In genomic region chr5:121695307-121695706, GRCh38 we compare ENCODE assay signal across 20 cellular contexts.
DNase-seq lines count a peak whose midpoint lies in the region; ATAC-seq and TF ChIP-seq lines count a peak whose summit lies in the region.
"Had no signal": no experiment of that assay in that cellular context is flagged by ENCODE, and none has a peak within 500 bp of the region (broad histone marks: within the 10 kb centered on the region; RNA-seq: fewer than 3 reads in every experiment).

No MANE protein-coding gene starts in this region.

- H3K4me2 ChIP-seq in DND-41 (ENCODE audit: insufficient read depth, low read length) = peak overlapping the region; percentile 60
- H3K4me2 ChIP-seq in HCT116 (ENCODE audit: low read length) = peak overlapping the region; percentile 12; the same call in 1 of the 2 replicates

- TF ChIP-seq CTCF in DND-41 (IDR thresholded peaks at IDR 0.05; ENCODE audit: borderline replicate concordance, extremely low read depth, low read length, poor library complexity, severe bottlenecking) (no peak), HCT116 (IDR thresholded peaks at IDR 0.05 in 2 of 3, conservative IDR thresholded peaks at IDR 0.05 in 1 of 3; ENCODE audit: borderline replicate concordance in 1 of 3, insufficient read depth in 1 of 3, low read depth in 2 of 3, low read length in 2 of 3) (no peak), nephron progenitor cell (IDR thresholded peaks at IDR 0.05) (no peak), upper lobe of right lung (IDR thresholded peaks at IDR 0.05) (no peak)

- no peak for TF ChIP-seq RAD21 in HCT116 (IDR thresholded peaks at IDR 0.05; ENCODE audit: low read depth)

- no peaks in the 10 kb centered on the region for H3K36me3 ChIP-seq in DND-41 (ENCODE audit: insufficient read depth, low read length)
- no peaks in the 10 kb centered on the region for H3K36me3 ChIP-seq in HCT116 (ENCODE audit: control insufficient read depth in 1 of 2, insufficient read depth in 2 of 2, low read length in 2 of 2)
- H3K36me3 ChIP-seq in upper lobe of right lung = no peaks in the 10 kb centered on the region

- RAD21 ChIA-PET in HCT116 (lab: Charles Lee; ENCODE audit: low non-redundant PET in 1 of 2, low total read pairs in 2 of 2, uncharacterized antibody in 2 of 2, unreplicated experiment in 2 of 2) = no interaction called here

- CTCF ChIA-PET in HCT116 (lab: Charles Lee) = no interaction called here

- peak overlapping the region; percentile 50 for H3K27ac ChIP-seq in DND-41 (ENCODE audit: low read length)
- H3K27ac ChIP-seq in HCT116 (ENCODE audit: low read depth, low read length) = no peak overlapping the region
- no peak overlapping the region for H3K27ac ChIP-seq in upper lobe of right lung
- H3K27ac ChIP-seq: RWPE1 had no signal

- H3K4me1 ChIP-seq in DND-41 (ENCODE audit: insufficient read depth, low read length) (peaks cover 12% of the 10 kb centered on the region), HCT116 (ENCODE audit: control insufficient read depth in 1 of 2, insufficient read depth in 2 of 2, low read length in 2 of 2) (no peaks in the 10 kb centered on the region), upper lobe of right lung (no peaks in the 10 kb centered on the region)

- intact Hi-C loops in HCT116 (cut with micrococcal nuclease) = no loop called here
- intact Hi-C loops in upper lobe of right lung (cut with DNase I) = no loop called here

- TF ChIP-seq POLR2A in HCT116 (IDR thresholded peaks at IDR 0.05; ENCODE audit: borderline replicate concordance, extremely low read depth, insufficient read depth, insufficient read length) = no peak

- H3K36me3 Mint-ChIP-seq in nephron progenitor cell (ENCODE audit: low read depth) = no peaks in the 10 kb centered on the region
- no peaks in the 10 kb centered on the region for H3K36me3 Mint-ChIP-seq in activated naive CD4-positive, alpha-beta T cell treated with anti-CD3 and anti-CD28 coated beads, Interleukin-2, amount 50 U/mL, for 72 hours

- POLR2A ChIA-PET in HCT116 (lab: Charles Lee) = no interaction called here

- no peak overlapping the region for H3K4me3 Mint-ChIP-seq in nephron progenitor cell
- H3K4me3 Mint-ChIP-seq: CD4-positive, alpha-beta T cell; dendritic cell treated with granulocyte-macrophage colony-stimulating factor and Interleukin-4, amounts not matched to agents 40 ng/mL and 50 ng/mL, for 4 days; GM23338 had no signal

- H3K79me2 ChIP-seq in DND-41 (ENCODE audit: insufficient read depth, low read length) (no peaks in the 10 kb centered on the region), HCT116 (ENCODE audit: insufficient read depth, low read length) (no peaks in the 10 kb centered on the region)

- H3K9me3 Mint-ChIP-seq in nephron progenitor cell = no peaks in the 10 kb centered on the region
- no peaks in the 10 kb centered on the region for H3K9me3 Mint-ChIP-seq in activated naive CD4-positive, alpha-beta T cell treated with anti-CD3 and anti-CD28 coated beads, Interleukin-2, amount 50 U/mL, for 72 hours
- H3K9me3 Mint-ChIP-seq: CD4-positive, alpha-beta T cell; GM23338 had no signal

- H3K9me3 ChIP-seq in DND-41 (ENCODE audit: insufficient read depth, low read length, severe bottlenecking) = no peaks in the 10 kb centered on the region
- H3K9me3 ChIP-seq in HCT116 (ENCODE audit: control insufficient read depth in 1 of 2, insufficient read depth in 1 of 2, low read depth in 1 of 2, low read length in 2 of 2) = no peaks in the 10 kb centered on the region
- no peaks in the 10 kb centered on the region for H3K9me3 ChIP-seq in upper lobe of right lung

- DNase-seq in DND-41 (no peak), HCT116 (ENCODE audit: low read depth, low spot score) (no peak), RPMI7951 (ENCODE audit: low read depth) (peak; percentile 16), nephron progenitor cell (no peak), upper lobe of right lung (no peak), cortex of kidney (lab: John Stamatoyannopoulos, UW) (no peak)
- DNase-seq in activated naive CD4-positive, alpha-beta T cell treated with anti-CD3 and anti-CD28 coated beads, Interleukin-2, amount 50 U/mL, for 72 hours (ENCODE audit: low spot score in 2 of 2) = no peak
- DNase-seq: activated CD4-positive, alpha-beta T cell treated with anti-CD3 and anti-CD28 coated beads, Interleukin-2, amount 50 U/mL, for 1 hour; activated gamma-delta T cell treated with Interleukin-2 at 50 U/mL for 16 hours; amniotic stem cell; CD4-positive, alpha-beta T cell; GF-D8; head of caudate nucleus; midbrain; NCI-H146; NCI-H510A had no signal

- peak overlapping the region; percentile 71 for H2AFZ ChIP-seq in DND-41 (ENCODE audit: low read depth, low read length)
- peak overlapping the region; percentile 70 for H2AFZ ChIP-seq in HCT116 (ENCODE audit: low read depth, low read length, poor library complexity, severe bottlenecking)

- H3K27me3 ChIP-seq in DND-41 (ENCODE audit: insufficient read depth, low read length, poor library complexity) = no peaks in the 10 kb centered on the region
- H3K27me3 ChIP-seq in HCT116 (ENCODE audit: insufficient read depth, low read length) = no peaks in the 10 kb centered on the region
- no peaks in the 10 kb centered on the region for H3K27me3 ChIP-seq in upper lobe of right lung

- H3K4me1 Mint-ChIP-seq in nephron progenitor cell = no peaks in the 10 kb centered on the region

- no peaks in the 10 kb centered on the region for H3K27me3 Mint-ChIP-seq in nephron progenitor cell (ENCODE audit: low read depth, poor library complexity)
- H3K27me3 Mint-ChIP-seq: CD4-positive, alpha-beta T cell; dendritic cell treated with granulocyte-macrophage colony-stimulating factor and Interleukin-4, amounts not matched to agents 40 ng/mL and 50 ng/mL, for 4 days had no signal

- peak overlapping the region; percentile 7 to 41; a peak in 3 of 4 replicates for H3K4me3 ChIP-seq in DND-41 (ENCODE audit: low read depth in 1 of 2, low read length in 2 of 2)
- no peak overlapping the region for H3K4me3 ChIP-seq in HCT116 (replicated peaks in 1 of 2; ENCODE audit: low read depth in 1 of 2, low read length in 2 of 2)
- no peak overlapping the region for H3K4me3 ChIP-seq in upper lobe of right lung
- H3K4me3 ChIP-seq: GM23338 had no signal

- peak overlapping the region; percentile 18; the same call in 1 of the 2 replicates for H3K9ac ChIP-seq in DND-41 (ENCODE audit: low read depth, low read length)
- no peak overlapping the region for H3K9ac ChIP-seq in HCT116 (ENCODE audit: low read length)

- H3K9me2 ChIP-seq in HCT116 (ENCODE audit: insufficient read depth) = no peaks in the 10 kb centered on the region

- BruUV-seq in HCT116 (replicated peaks; lab: Mats Ljungman, UMichigan) = no TSS peak

- no peaks in the 10 kb centered on the region for H4K20me1 ChIP-seq in DND-41 (ENCODE audit: insufficient read depth, low read length)
- no peaks in the 10 kb centered on the region for H4K20me1 ChIP-seq in HCT116 (ENCODE audit: insufficient read depth)

- ATAC-seq in DND-41 (ENCODE audit: insufficient read depth, low read depth) (peak; percentile 72; the same call in 2 of the 3 replicates), HCT116 (no peak), upper lobe of right lung (no peak), HG03095 (IDR thresholded peaks at IDR 0.05; ENCODE audit: unreplicated experiment) (no peak)
- ATAC-seq in activated naive CD4-positive, alpha-beta T cell treated with anti-CD3 and anti-CD28 coated beads, Interleukin-2, amount 50 U/mL, for 72 hours = no peak
- ATAC-seq: GM23338 had no signal

- H3K27ac Mint-ChIP-seq in nephron progenitor cell = peak overlapping the region; percentile 20
- H3K27ac Mint-ChIP-seq in activated naive CD4-positive, alpha-beta T cell treated with anti-CD3 and anti-CD28 coated beads, Interleukin-2, amount 50 U/mL, for 72 hours = no peak overlapping the region
- H3K27ac Mint-ChIP-seq: CD4-positive, alpha-beta T cell; dendritic cell treated with granulocyte-macrophage colony-stimulating factor and Interleukin-4, amounts not matched to agents 40 ng/mL and 50 ng/mL, for 4 days had no signal

TF ChIP-seq in HCT116, 20 proteins besides CTCF, POLR2A, EP300 and RAD21 (continues in another document):
- TF ChIP-seq MAX (IDR thresholded peaks at IDR 0.05) (no peak), CEBPB (IDR thresholded peaks at IDR 0.05; ENCODE audit: low read depth) (no peak), EGR1 (IDR thresholded peaks at IDR 0.05; ENCODE audit: low read depth) (no peak), ZNF274 (IDR thresholded peaks at IDR 0.05; ENCODE audit: low read depth, low read length) (no peak), POLR2AphosphoS5 (IDR thresholded peaks at IDR 0.05; ENCODE audit: low read depth, low read length) (no peak), TCF7L2 (IDR thresholded peaks at IDR 0.05; ENCODE audit: borderline replicate concordance, extremely low read depth, insufficient read depth, insufficient read length) (no peak), REST (IDR thresholded peaks at IDR 0.05; ENCODE audit: low read depth) (no peak), YY1 (IDR thresholded peaks at IDR 0.05; ENCODE audit: extremely low read depth, insufficient replicate concordance, low read depth, low read length) (no peak), CBX3 (IDR thresholded peaks at IDR 0.05; ENCODE audit: low read depth) (no peak)

Comparison
In these comparisons a context has a peak if more than half of its experiments do, and no peak if none do; other contexts are left out.
1. H3K4me3 ChIP-seq: peak in DND-41 (2 of 2); none in HCT116 (0 of 2) and upper lobe of right lung (single experiment).